ENCODE assay signal across 9 cellular contexts in the genomic region with DNA sequence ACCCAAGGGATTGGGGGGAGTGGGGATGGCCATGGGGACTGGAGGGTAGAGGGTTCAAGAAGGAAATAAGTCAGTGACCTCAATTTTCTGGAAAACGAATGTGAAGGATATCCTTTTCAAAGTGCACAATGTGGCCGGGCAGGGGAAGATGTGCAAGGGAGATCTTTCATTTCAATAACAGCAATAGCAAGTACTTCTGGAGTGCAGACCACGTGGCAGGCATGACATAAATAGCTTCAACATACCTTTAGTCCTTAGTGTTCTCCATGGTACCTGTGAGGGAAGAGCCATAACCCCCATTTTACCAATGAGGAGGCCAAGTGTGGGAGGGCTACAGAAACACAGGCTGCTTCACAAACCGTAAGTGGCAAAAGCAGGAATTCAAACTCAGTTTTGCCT.
DNase-seq lines count a peak whose midpoint lies in the region; ATAC-seq and TF ChIP-seq lines count a peak whose summit lies in the region.
"Had no signal": no experiment of that assay in that cellular context is flagged by ENCODE, and none has a peak within 500 bp of the region (broad histone marks: within the 10 kb centered on the region; RNA-seq: fewer than 3 reads in every experiment).

No MANE protein-coding gene starts in this region.

- WGBS in adrenal gland, 4 donors, result 60 to 89% (median 70%) methylated on average over 4 of the region's 4 CpGs

- H3K27me3 Mint-ChIP-seq in CD4-positive, CD25-positive, alpha-beta regulatory T cell, result peaks cover 9% of the 10 kb centered on the region
- no peaks in the 10 kb centered on the region for H3K27me3 Mint-ChIP-seq in naive B cell

- peak overlapping the region; percentile 49 for H3K4me3 ChIP-seq in CD4-positive, CD25-positive, alpha-beta regulatory T cell (ENCODE audit: low read depth, low read length)
- no peak overlapping the region for H3K4me3 ChIP-seq in adrenal gland

- peaks cover 0 to 2% (median 0%) of the 10 kb centered on the region in 7 donors for H3K9me3 Mint-ChIP-seq in CD4-positive, CD25-positive, alpha-beta regulatory T cell
- H3K9me3 Mint-ChIP-seq in naive B cell, result no peaks in the 10 kb centered on the region

- H3K4me3 Mint-ChIP-seq in CD4-positive, CD25-positive, alpha-beta regulatory T cell, result peak overlapping the region; percentile 67 to 86 (median 80)
- H3K4me3 Mint-ChIP-seq in naive B cell, result peak overlapping the region; percentile 61 to 88 (median 85)

- no peak for TF ChIP-seq POLR2A in adrenal gland (IDR thresholded peaks at IDR 0.05)

- H3K27ac ChIP-seq in CD4-positive, CD25-positive, alpha-beta regulatory T cell (ENCODE audit: insufficient read depth, low read length, poor library complexity, severe bottlenecking), result peak overlapping the region; percentile 92
- peak overlapping the region; percentile 95 for H3K27ac ChIP-seq in KOPT-K1 (ENCODE audit: low read depth, low read length, poor library complexity, severe bottlenecking)
- H3K27ac ChIP-seq in adrenal gland, result peak overlapping the region in 3 of 5 donors; percentile 41 to 84 (median 58)

- H3K4me1 ChIP-seq in CD4-positive, CD25-positive, alpha-beta regulatory T cell (ENCODE audit: control insufficient read depth, insufficient read depth, low read length, poor library complexity, severe bottlenecking), result peaks cover 97% of the 10 kb centered on the region
- H3K4me1 ChIP-seq in adrenal gland (replicated peaks in 1 of 2), result peaks cover 0 to 21% of the 10 kb centered on the region in 2 donors

- intact Hi-C loops in adrenal gland (cut with DNase I), result no loop called here
- intact Hi-C loops in sciatic nerve (cut with DNase I), result no loop called here

- peak in 1 of 3 donors; percentile 49 for DNase-seq in CD4-positive, CD25-positive, alpha-beta regulatory T cell
- DNase-seq in adrenal gland (no peak), naive B cell (no peak), mesenteric fat pad (ENCODE audit: low spot score) (no peak), sciatic nerve (ENCODE audit: low spot score) (no peak)
- DNase-seq in NK-92 treated with Interleukin-12 subunit alpha and Interleukin-12 subunit beta, amount 100 ng/mL, for 24 hours (lab: John Stamatoyannopoulos, UW), result no peak
- DNase-seq: NCI-H345 had no signal

- H3K36me3 ChIP-seq in CD4-positive, CD25-positive, alpha-beta regulatory T cell (ENCODE audit: control insufficient read depth, insufficient read depth, low read length), result no peaks in the 10 kb centered on the region
- H3K36me3 ChIP-seq in KOPT-K1 (ENCODE audit: insufficient read depth, low read length) (no peaks in the 10 kb centered on the region), adrenal gland (replicated peaks in 1 of 2) (no peaks in the 10 kb centered on the region)

- peaks cover 23% of the 10 kb centered on the region for H3K36me3 Mint-ChIP-seq in CD4-positive, CD25-positive, alpha-beta regulatory T cell
- no peaks in the 10 kb centered on the region for H3K36me3 Mint-ChIP-seq in naive B cell

- no peaks in the 10 kb centered on the region for H3K9me3 ChIP-seq in CD4-positive, CD25-positive, alpha-beta regulatory T cell (ENCODE audit: control insufficient read depth in 2 of 2, low read length in 2 of 2)
- no peaks in the 10 kb centered on the region for H3K9me3 ChIP-seq in KOPT-K1 (ENCODE audit: insufficient read depth, low read length, poor library complexity, severe bottlenecking)
- no peaks in the 10 kb centered on the region for H3K9me3 ChIP-seq in adrenal gland (replicated peaks in 1 of 3)

- peak overlapping the region; percentile 96 to 100 (median 97) for H3K27ac Mint-ChIP-seq in CD4-positive, CD25-positive, alpha-beta regulatory T cell
- peak overlapping the region; percentile 99 for H3K27ac Mint-ChIP-seq in naive B cell

- ATAC-seq in CD4-positive, CD25-positive, alpha-beta regulatory T cell (ENCODE audit: low read depth in 2 of 2), result no peak
- ATAC-seq in naive B cell (ENCODE audit: low read depth in 2 of 2) (no peak), sciatic nerve (no peak), GM21723 (IDR thresholded peaks at IDR 0.05; ENCODE audit: unreplicated experiment) (no peak)

- peaks cover 16 to 98% (median 84%) of the 10 kb centered on the region in 4 donors for H3K4me1 Mint-ChIP-seq in CD4-positive, CD25-positive, alpha-beta regulatory T cell
- H3K4me1 Mint-ChIP-seq in naive B cell, result peaks cover 54 to 98% (median 94%) of the 10 kb centered on the region in 3 donors

- no peak for TF ChIP-seq CTCF in adrenal gland (IDR thresholded peaks at IDR 0.05)

- no peaks in the 10 kb centered on the region for H3K27me3 ChIP-seq in CD4-positive, CD25-positive, alpha-beta regulatory T cell (ENCODE audit: control insufficient read depth, insufficient read depth, low read length)
- no peaks in the 10 kb centered on the region for H3K27me3 ChIP-seq in adrenal gland
